4 cellular contexts compared by ENCODE assay signal in genomic region chr6:108807928-108808327, GRCh38.
A peak's percentile ranks its signal among the peaks of the same experiment; 100 is the strongest.
TF ChIP-seq lines count a peak whose summit lies in the region.

No MANE protein-coding gene starts in this region.

TF ChIP-seq in A549, 52 proteins besides CTCF, POLR2A, EP300 and RAD21:
- TF ChIP-seq MAFK (IDR thresholded peaks at IDR 0.05; ENCODE audit: partially characterized antibody): peak; percentile 86
- no peak for TF ChIP-seq EHF (CRISPR knock-in tag; IDR thresholded peaks at IDR 0.05)
- TF ChIP-seq PHF8 (IDR thresholded peaks at IDR 0.05; ENCODE audit: borderline replicate concordance, low read depth): no peak
TF ChIP-seq in A549: peak in this region for 1.

TF ChIP-seq in HEK293, 187 proteins besides CTCF, POLR2A, EP300 and RAD21:
- TF ChIP-seq ZBTB8A (tag by site-specific recombination; IDR thresholded peaks at IDR 0.05) (0 out of 2 replicates have a peak, but pooled peaks have one; percentile 10), GFI1B (tag by site-specific recombination; IDR thresholded peaks at IDR 0.05) (peak; percentile 83), ZNF654 (tag by site-specific recombination; IDR thresholded peaks at IDR 0.05; ENCODE audit: low read depth) (no peak)
TF ChIP-seq in HEK293: peak in this region for 2.

TF ChIP-seq in H1, 55 proteins besides CTCF, POLR2A, EP300 and RAD21:
- no peak for TF ChIP-seq RXRA (IDR thresholded peaks at IDR 0.05; ENCODE audit: insufficient read depth, low read depth, low read length)
- peak; percentile 70 for TF ChIP-seq MAFK (IDR thresholded peaks at IDR 0.05; ENCODE audit: low read depth, low read length)
- TF ChIP-seq JUN (IDR thresholded peaks at IDR 0.05; ENCODE audit: low read depth, low read length): no peak
- TF ChIP-seq CREB1 (IDR thresholded peaks at IDR 0.05): no peak
- TF ChIP-seq CHD7 (IDR thresholded peaks at IDR 0.05; ENCODE audit: insufficient replicate concordance, low read length): no peak

TF ChIP-seq in GM12891, 5 proteins besides CTCF, POLR2A, EP300 and RAD21:
- no peak for TF ChIP-seq POU2F2 (IDR thresholded peaks at IDR 0.05; ENCODE audit: low read depth, low read length)
- TF ChIP-seq SPI1 (IDR thresholded peaks at IDR 0.05; ENCODE audit: low read depth, low read length): no peak
- TF ChIP-seq TAF1 (IDR thresholded peaks at IDR 0.05; ENCODE audit: low read depth, low read length): no peak
- no peak for TF ChIP-seq PAX5 (IDR thresholded peaks at IDR 0.05; ENCODE audit: insufficient read depth, low read length, severe bottlenecking)
- no peak for TF ChIP-seq POLR2AphosphoS5 (IDR thresholded peaks at IDR 0.05; ENCODE audit: low read depth, low read length)
TF ChIP-seq in GM12891: peak in this region for 0.
